In the genomic region with DNA sequence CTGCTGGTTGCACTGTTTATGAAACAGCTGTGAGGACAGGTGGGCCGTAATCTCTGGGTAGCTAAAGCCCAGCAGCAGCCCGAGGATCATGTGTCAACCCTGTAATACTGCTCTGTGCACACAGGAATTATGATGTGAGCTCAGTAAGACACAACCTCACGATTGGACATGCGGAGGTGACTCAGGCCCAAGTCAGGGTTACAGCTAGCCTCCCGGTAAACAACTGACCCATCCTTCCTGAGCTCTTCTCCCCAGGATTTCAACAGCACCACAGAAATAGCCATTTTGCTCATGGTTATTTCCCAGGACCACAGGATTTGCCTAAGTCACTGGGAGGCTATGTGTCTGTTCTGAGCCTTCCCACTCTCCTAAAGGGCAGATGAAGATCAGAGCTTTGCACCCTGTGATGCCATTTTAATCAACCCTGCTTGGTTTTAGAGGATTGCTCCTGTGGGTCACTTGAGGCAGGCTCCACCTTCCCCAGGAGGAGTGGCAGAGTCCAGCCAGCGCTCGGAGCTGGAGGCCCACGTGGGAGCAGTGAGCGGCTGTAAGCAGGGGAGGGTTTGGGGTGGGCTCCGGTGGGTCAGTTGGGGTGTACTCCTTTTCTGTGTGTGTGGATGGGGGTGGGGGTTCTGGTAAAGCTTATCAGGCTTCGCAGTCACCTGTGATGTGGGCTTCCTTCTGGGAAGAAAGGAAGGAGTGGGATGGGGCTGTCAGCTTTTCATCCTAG, we compare ENCODE assay signal across 9 cellular contexts. TPM values are rescaled to one million over a fixed set of nuclear protein-coding genes. Genes with fewer than 3 reads are reported as not detected.
A peak's percentile ranks its signal among the peaks of the same experiment; 100 is the strongest.
DNase-seq lines count a peak whose midpoint lies in the region; ATAC-seq and TF ChIP-seq lines count a peak whose summit lies in the region.
"Had no signal": no experiment of that assay in that cellular context is flagged by ENCODE, and none has a peak within 500 bp of the region (broad histone marks: within the 10 kb centered on the region; RNA-seq: fewer than 3 reads in every experiment).

A gene (plus strand): TSS at position 363 of the 730 bp plus-strand sequence. CDS start 6,256 bp downstream, outside the sequence.

- peak; percentile 16 for ATAC-seq in GM19025 (IDR thresholded peaks at IDR 0.05; ENCODE audit: low read depth, unreplicated experiment)
- ATAC-seq in WTC11 = no peak

- H3K36me3 Mint-ChIP-seq in WTC11 (no peaks in the 10 kb centered on the region), progenitor cell of endocrine pancreas (ENCODE audit: insufficient read depth) (no peaks in the 10 kb centered on the region)

- peak within 1 kb of the TSS; percentile 53 for H3K27ac Mint-ChIP-seq in WTC11
- H3K27ac Mint-ChIP-seq in progenitor cell of endocrine pancreas = peak within 1 kb of the TSS; percentile 59

- no peak for TF ChIP-seq CTCF in BJ (IDR thresholded peaks at IDR 0.05; ENCODE audit: insufficient read depth, low read depth, low read length)
- no peak for TF ChIP-seq CTCF in WTC11 (IDR thresholded peaks at IDR 0.05)
- TF ChIP-seq CTCF in fibroblast of mammary gland (conservative IDR thresholded peaks at IDR 0.05; ENCODE audit: control insufficient read depth, insufficient read depth, low read depth, low read length) = no peak
- no peak for TF ChIP-seq CTCF in progenitor cell of endocrine pancreas (IDR thresholded peaks at IDR 0.05; ENCODE audit: unreplicated experiment)

- H3K4me3 ChIP-seq in BJ (ENCODE audit: low read depth, low read length) = peak within 1 kb of the TSS; percentile 46
- H3K4me3 ChIP-seq in fibroblast of mammary gland (ENCODE audit: control insufficient read depth, low read depth, low read length) = peak within 1 kb of the TSS; percentile 58
- H3K4me3 ChIP-seq: SK-N-MC had no signal

- peaks cover 35% of the 10 kb centered on the region for H3K4me1 Mint-ChIP-seq in WTC11
- peaks cover 16% of the 10 kb centered on the region for H3K4me1 Mint-ChIP-seq in progenitor cell of endocrine pancreas (ENCODE audit: low read depth)

- no peaks in the 10 kb centered on the region for H3K27me3 ChIP-seq in BJ (ENCODE audit: control insufficient read depth, insufficient read depth, low read length)

- POLR2A ChIA-PET in BJ (lab: Charles Lee) (interaction anchor here (0.6 to 1.0 kb wide), 2 partner anchors 37 to 145 kb away, joined by 3 read pairs; no protein-coding TSS in a partner anchor), WTC11 (lab: Charles Lee) (no interaction called here)

- DNase-seq in BJ (ENCODE audit: low read depth) (peak; percentile 80), NCI-H1417 treated with DMSO at 0.1 percent for 48 hours (lab: John Stamatoyannopoulos, UW) (peak; percentile 22), WTC11 (ENCODE audit: low spot score) (no peak), fibroblast of mammary gland (ENCODE audit: low read depth) (peak; percentile 99), progenitor cell of endocrine pancreas (ENCODE audit: low spot score, unreplicated experiment) (no peak)
- DNase-seq in activated effector memory CD4-positive, alpha-beta T cell treated with Interleukin-2 at 50 U/mL for 16 hours = no peak
- DNase-seq in effector CD8-positive, alpha-beta T cell (lab: John Stamatoyannopoulos, UW) = no peak

- H3K9me3 Mint-ChIP-seq in WTC11 = no peaks in the 10 kb centered on the region
- H3K9me3 Mint-ChIP-seq in progenitor cell of endocrine pancreas (ENCODE audit: low read depth) = no peaks in the 10 kb centered on the region

- no peak within 1 kb of the TSS for H3K4me3 Mint-ChIP-seq in WTC11
- peak within 1 kb of the TSS; percentile 31 for H3K4me3 Mint-ChIP-seq in progenitor cell of endocrine pancreas (ENCODE audit: low read depth)

- CTCF ChIA-PET in BJ (lab: Yijun Ruan, JAX) (interaction anchor here (0.6 to 2.8 kb wide), 6 partner anchors 9 to 105 kb away, joined by 3 to 8 read pairs (median 4); no protein-coding TSS in a partner anchor), WTC11 (lab: Charles Lee) (interaction anchor here (0.7 to 2.4 kb wide), 8 partner anchors 10 to 280 kb away, joined by 3 to 10 read pairs (median 5); a partner anchor contains a TSS)

- H3K27me3 Mint-ChIP-seq in WTC11 (ENCODE audit: low read depth) (peaks cover 23% of the 10 kb centered on the region), progenitor cell of endocrine pancreas (peaks cover 6% of the 10 kb centered on the region)

- H3K36me3 ChIP-seq in BJ (ENCODE audit: control insufficient read depth, insufficient read depth, low read length) = no peaks in the 10 kb centered on the region

TF ChIP-seq in WTC11, 78 proteins besides CTCF, POLR2A, EP300 and RAD21:
- TF ChIP-seq ZNF317 (CRISPR knock-in tag; IDR thresholded peaks at IDR 0.05; ENCODE audit: borderline replicate concordance, low read depth) (no peak), SP1 (CRISPR knock-in tag; conservative IDR thresholded peaks at IDR 0.05) (no peak), ZNF232 (CRISPR knock-in tag; IDR thresholded peaks at IDR 0.05) (no peak), SOX15 (CRISPR knock-in tag; IDR thresholded peaks at IDR 0.05) (no peak)
- TF ChIP-seq, protein P1, sequence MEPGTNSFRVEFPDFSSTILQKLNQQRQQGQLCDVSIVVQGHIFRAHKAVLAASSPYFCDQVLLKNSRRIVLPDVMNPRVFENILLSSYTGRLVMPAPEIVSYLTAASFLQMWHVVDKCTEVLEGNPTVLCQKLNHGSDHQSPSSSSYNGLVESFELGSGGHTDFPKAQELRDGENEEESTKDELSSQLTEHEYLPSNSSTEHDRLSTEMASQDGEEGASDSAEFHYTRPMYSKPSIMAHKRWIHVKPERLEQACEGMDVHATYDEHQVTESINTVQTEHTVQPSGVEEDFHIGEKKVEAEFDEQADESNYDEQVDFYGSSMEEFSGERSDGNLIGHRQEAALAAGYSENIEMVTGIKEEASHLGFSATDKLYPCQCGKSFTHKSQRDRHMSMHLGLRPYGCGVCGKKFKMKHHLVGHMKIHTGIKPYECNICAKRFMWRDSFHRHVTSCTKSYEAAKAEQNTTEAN (CRISPR knock-in tag; IDR thresholded peaks at IDR 0.05) = no peak
- TF ChIP-seq, protein P2, sequence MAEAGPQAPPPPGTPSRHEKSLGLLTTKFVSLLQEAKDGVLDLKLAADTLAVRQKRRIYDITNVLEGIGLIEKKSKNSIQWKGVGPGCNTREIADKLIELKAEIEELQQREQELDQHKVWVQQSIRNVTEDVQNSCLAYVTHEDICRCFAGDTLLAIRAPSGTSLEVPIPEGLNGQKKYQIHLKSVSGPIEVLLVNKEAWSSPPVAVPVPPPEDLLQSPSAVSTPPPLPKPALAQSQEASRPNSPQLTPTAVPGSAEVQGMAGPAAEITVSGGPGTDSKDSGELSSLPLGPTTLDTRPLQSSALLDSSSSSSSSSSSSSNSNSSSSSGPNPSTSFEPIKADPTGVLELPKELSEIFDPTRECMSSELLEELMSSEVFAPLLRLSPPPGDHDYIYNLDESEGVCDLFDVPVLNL (CRISPR knock-in tag; IDR thresholded peaks at IDR 0.05; ENCODE audit: borderline replicate concordance, low read depth) = no peak
- TF ChIP-seq, protein P3, sequence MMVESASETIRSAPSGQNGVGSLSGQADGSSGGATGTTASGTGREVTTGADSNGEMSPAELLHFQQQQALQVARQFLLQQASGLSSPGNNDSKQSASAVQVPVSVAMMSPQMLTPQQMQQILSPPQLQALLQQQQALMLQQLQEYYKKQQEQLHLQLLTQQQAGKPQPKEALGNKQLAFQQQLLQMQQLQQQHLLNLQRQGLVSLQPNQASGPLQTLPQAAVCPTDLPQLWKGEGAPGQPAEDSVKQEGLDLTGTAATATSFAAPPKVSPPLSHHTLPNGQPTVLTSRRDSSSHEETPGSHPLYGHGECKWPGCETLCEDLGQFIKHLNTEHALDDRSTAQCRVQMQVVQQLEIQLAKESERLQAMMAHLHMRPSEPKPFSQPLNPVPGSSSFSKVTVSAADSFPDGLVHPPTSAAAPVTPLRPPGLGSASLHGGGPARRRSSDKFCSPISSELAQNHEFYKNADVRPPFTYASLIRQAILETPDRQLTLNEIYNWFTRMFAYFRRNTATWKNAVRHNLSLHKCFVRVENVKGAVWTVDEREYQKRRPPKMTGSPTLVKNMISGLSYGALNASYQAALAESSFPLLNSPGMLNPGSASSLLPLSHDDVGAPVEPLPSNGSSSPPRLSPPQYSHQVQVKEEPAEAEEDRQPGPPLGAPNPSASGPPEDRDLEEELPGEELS (CRISPR knock-in tag; IDR thresholded peaks at IDR 0.05) = no peak

RNA-seq across cellular contexts. Expression of the gene that starts here (rescaled TPM):
- 9.5 and 11.1 TPM in 2 replicates for polyA plus RNA-seq in BJ (2011; rRNA removed)
- polyA minus RNA-seq in BJ (2011; rRNA and poly(A)+ RNA removed) = 15.8 and 17.3 TPM in 2 replicates
- total RNA-seq in WTC11 (2021) (5.0 to 7.1 TPM (median 6.4 TPM) in 3 replicates), progenitor cell of endocrine pancreas (12.9 TPM in 2 replicates)

Comparison
In these comparisons a context has a peak if more than half of its experiments do, and no peak if none do; other contexts are left out.
1. DNase-seq: peak in BJ (single experiment), NCI-H1417 treated with DMSO at 0.1 percent for 48 hours (single experiment) and fibroblast of mammary gland (single experiment); none in WTC11 (single experiment), progenitor cell of endocrine pancreas (single experiment), activated effector memory CD4-positive, alpha-beta T cell treated with Interleukin-2 at 50 U/mL for 16 hours (single experiment) and effector CD8-positive, alpha-beta T cell (single experiment).